6 cellular contexts compared by ENCODE assay signal in the genomic region with DNA sequence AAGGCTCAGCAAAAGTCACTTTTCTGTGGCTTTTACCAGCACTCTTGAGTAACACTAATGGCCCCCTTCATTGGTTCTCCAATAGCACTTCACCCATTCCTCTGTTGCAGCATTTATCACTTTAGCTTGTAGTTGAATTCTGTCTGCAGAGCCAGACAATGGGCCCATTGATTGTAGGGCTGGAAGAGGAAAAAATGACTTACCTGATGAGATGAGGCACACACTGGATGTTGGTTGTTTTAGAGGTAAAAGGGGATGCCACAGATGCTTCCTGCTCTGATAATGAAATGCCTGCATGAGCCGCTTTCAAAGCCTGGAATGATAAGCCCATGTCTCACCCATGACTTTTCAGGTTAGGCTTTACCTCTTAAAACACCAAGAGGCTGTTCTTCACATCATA.
"Had no signal": no experiment of that assay in that cellular context is flagged by ENCODE, and none has a peak within 500 bp of the region (broad histone marks: within the 10 kb centered on the region; RNA-seq: fewer than 3 reads in every experiment).

No MANE protein-coding gene starts in this region.

- H3K27ac ChIP-seq: HL-60 had no signal

- ATAC-seq: GM23338, K562 had no signal

- DNase-seq: H9, HCEC 1CT, IMR-90 had no signal

- H3K4me2 ChIP-seq: GM23338 had no signal

- H3K4me3 ChIP-seq: GM23338, K562 had no signal
